ENCODE assay signal across 17 cellular contexts in genomic region chr21:16792155-16792554, GRCh38.
"Had no signal": no experiment of that assay in that cellular context is flagged by ENCODE, and none has a peak within 500 bp of the region (broad histone marks: within the 10 kb centered on the region; RNA-seq: fewer than 3 reads in every experiment).

No MANE protein-coding gene starts in this region.

- H3K4me3 ChIP-seq: left ventricle myocardium inferior, testis, uterus had no signal

- ATAC-seq: stimulated activated naive B cell treated with anti-CD40 and anti-IgM and Interleukin-4, amounts not matched to agents 10 μg/mL and 1 μg/mL and 100 μg/mL, for 72 hours had no signal

- H3K9me3 Mint-ChIP-seq: activated CD4-positive, alpha-beta memory T cell treated with anti-CD3 and anti-CD28 coated beads for 36 hours; nephron; stimulated activated naive B cell treated with anti-CD40 and anti-IgM and Interleukin-4, amounts not matched to agents 10 μg/mL and 1 μg/mL and 100 μg/mL, for 72 hours had no signal

- H3K36me3 ChIP-seq: left ventricle myocardium inferior, uterus had no signal

- H3K27ac ChIP-seq: left ventricle myocardium inferior, testis, uterus had no signal

- H3K4me1 ChIP-seq: left ventricle myocardium inferior, testis, uterus had no signal

- H3K27me3 ChIP-seq: testis, uterus had no signal

- DNase-seq: activated CD4-positive, alpha-beta memory T cell treated with anti-CD3 and anti-CD28 coated beads for 36 hours; activated CD4-positive, alpha-beta T cell treated with anti-CD3 and anti-CD28 coated beads for 48 hours; activated naive CD4-positive, alpha-beta T cell treated with Interleukin-2 at 50 U/mL for 16 hours; activated naive CD8-positive, alpha-beta T cell treated with anti-CD3 and anti-CD28 coated beads for 36 hours; activated T-cell treated with anti-CD3 and anti-CD28 coated beads, Interleukin-2, amount 50 U/mL, for 48 hours; cerebellar nuclear complex; effector CD4-positive, alpha-beta T cell; left ventricle myocardium inferior; occipital lobe; posterior cingulate gyrus; stimulated activated CD4-positive, alpha-beta T cell treated with anti-CD3 and anti-CD28 coated beads, Interleukin-2, amount 100 ng/mL, for 48 hours; stimulated activated CD8-positive, alpha-beta memory T cell treated with anti-CD3 and anti-CD28 coated beads, Interleukin-4, amount 100 ng/mL, for 48 hours; stimulated activated naive B cell treated with anti-CD40 and anti-IgM and Interleukin-4, amounts not matched to agents 10 μg/mL and 1 μg/mL and 100 μg/mL, for 72 hours; testis; trophoblast cell; uterus had no signal

- H3K27ac Mint-ChIP-seq: activated CD4-positive, alpha-beta memory T cell treated with anti-CD3 and anti-CD28 coated beads for 36 hours; activated naive CD8-positive, alpha-beta T cell treated with anti-CD3 and anti-CD28 coated beads for 36 hours; nephron; stimulated activated naive B cell treated with anti-CD40 and anti-IgM and Interleukin-4, amounts not matched to agents 10 μg/mL and 1 μg/mL and 100 μg/mL, for 72 hours had no signal

- H3K4me1 Mint-ChIP-seq: activated naive CD8-positive, alpha-beta T cell treated with anti-CD3 and anti-CD28 coated beads for 36 hours; stimulated activated naive B cell treated with anti-CD40 and anti-IgM and Interleukin-4, amounts not matched to agents 10 μg/mL and 1 μg/mL and 100 μg/mL, for 72 hours had no signal

- H3K4me3 Mint-ChIP-seq: activated CD4-positive, alpha-beta memory T cell treated with anti-CD3 and anti-CD28 coated beads for 36 hours; activated naive CD8-positive, alpha-beta T cell treated with anti-CD3 and anti-CD28 coated beads for 36 hours; nephron; stimulated activated naive B cell treated with anti-CD40 and anti-IgM and Interleukin-4, amounts not matched to agents 10 μg/mL and 1 μg/mL and 100 μg/mL, for 72 hours had no signal

- H3K9me3 ChIP-seq: left ventricle myocardium inferior, testis, uterus had no signal

- H3K27me3 Mint-ChIP-seq: activated CD4-positive, alpha-beta memory T cell treated with anti-CD3 and anti-CD28 coated beads for 36 hours; activated naive CD8-positive, alpha-beta T cell treated with anti-CD3 and anti-CD28 coated beads for 36 hours; stimulated activated naive B cell treated with anti-CD40 and anti-IgM and Interleukin-4, amounts not matched to agents 10 μg/mL and 1 μg/mL and 100 μg/mL, for 72 hours had no signal

- H3K36me3 Mint-ChIP-seq: activated CD4-positive, alpha-beta memory T cell treated with anti-CD3 and anti-CD28 coated beads for 36 hours; activated naive CD8-positive, alpha-beta T cell treated with anti-CD3 and anti-CD28 coated beads for 36 hours; stimulated activated naive B cell treated with anti-CD40 and anti-IgM and Interleukin-4, amounts not matched to agents 10 μg/mL and 1 μg/mL and 100 μg/mL, for 72 hours had no signal
